Comparison of ENCODE assay signal across 1 cellular context in the genomic region with DNA sequence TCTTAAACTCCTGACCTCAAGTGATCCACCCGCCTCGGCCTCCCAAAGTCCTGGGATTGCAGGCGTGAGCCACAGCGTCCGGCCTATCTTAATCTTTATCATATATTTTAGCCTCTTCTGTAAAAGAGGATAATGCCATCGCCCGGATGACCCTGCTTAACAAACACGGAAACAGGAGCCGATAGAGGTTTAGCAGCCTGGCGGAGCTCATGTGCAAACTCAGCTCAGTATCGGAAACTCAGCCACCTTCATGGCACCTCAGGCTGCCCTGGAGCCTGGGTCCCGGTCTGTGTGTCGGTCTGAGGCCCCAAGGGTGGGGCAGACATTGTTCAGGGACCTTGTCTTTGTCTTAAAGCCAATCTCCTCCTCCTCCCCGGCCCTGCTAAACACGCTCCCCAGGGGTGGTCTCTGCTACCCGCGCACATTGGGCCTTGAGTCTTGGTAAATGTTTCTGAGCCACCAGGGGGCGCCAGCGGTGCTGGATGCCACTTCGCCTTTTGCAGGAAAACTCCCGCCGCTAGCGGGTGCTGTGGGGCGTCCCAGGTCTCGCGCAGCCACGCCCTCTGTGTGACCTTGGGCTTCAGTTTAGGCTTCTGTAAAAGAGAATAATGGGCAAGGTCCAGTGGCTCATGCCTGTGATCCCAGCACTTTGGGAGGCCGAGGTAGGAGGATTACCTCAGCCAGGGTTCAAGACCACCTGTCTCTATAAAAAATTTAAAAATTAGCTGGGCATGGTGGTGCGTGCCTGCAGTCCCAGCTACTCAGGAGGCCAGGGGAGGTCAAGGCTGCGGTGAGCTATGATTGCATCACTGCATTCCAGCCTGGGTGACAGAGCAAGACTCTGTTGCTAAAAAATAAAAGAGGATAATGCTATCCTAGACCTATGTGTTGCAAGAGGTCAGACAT.
TF ChIP-seq lines count a peak whose summit lies in the region.

No MANE protein-coding gene starts in this region.

TF ChIP-seq in neural cell, 6 proteins besides CTCF, POLR2A, EP300 and RAD21:
- TF ChIP-seq REST (IDR thresholded peaks at IDR 0.05; ENCODE audit: borderline replicate concordance), result no peak
- TF ChIP-seq EZH2 (IDR thresholded peaks at IDR 0.05; ENCODE audit: borderline replicate concordance, insufficient read depth, low read length, poor library complexity, severe bottlenecking), result no peak
- no peak for TF ChIP-seq POLR2AphosphoS5 (IDR thresholded peaks at IDR 0.05)
- no peak for TF ChIP-seq MXI1 (conservative IDR thresholded peaks at IDR 0.05; ENCODE audit: poor library complexity, severe bottlenecking)
- TF ChIP-seq TAF1 (IDR thresholded peaks at IDR 0.05; ENCODE audit: low read depth), result no peak
- no peak for TF ChIP-seq SMC3 (conservative IDR thresholded peaks at IDR 0.05; ENCODE audit: poor library complexity)
